ENCODE assay signal across 2 cellular contexts in genomic region chr12:79920421-79921238, GRCh38.
TF ChIP-seq lines count a peak whose summit lies in the region.

No MANE protein-coding gene starts in this region.

TF ChIP-seq in A549, 52 proteins besides CTCF, POLR2A, EP300 and RAD21:
- TF ChIP-seq HES2 (IDR thresholded peaks at IDR 0.05) (no peak), ELK1 (IDR thresholded peaks at IDR 0.05; ENCODE audit: low read depth, low read length) (no peak), MAFK (IDR thresholded peaks at IDR 0.05; ENCODE audit: partially characterized antibody) (peak; percentile 51), FOSL2 (IDR thresholded peaks at IDR 0.05) (no peak), FOSL2 (CRISPR knock-in tag; IDR thresholded peaks at IDR 0.05) (no peak)

TF ChIP-seq in GM12878, 131 proteins besides CTCF, POLR2A, EP300 and RAD21 (continued from another document):
- no peak for TF ChIP-seq ZNF274 (IDR thresholded peaks at IDR 0.05; ENCODE audit: insufficient read depth, insufficient read length)
- peak in 1 of 2 experiments; percentile 60; a peak in 2 of 4 replicates for TF ChIP-seq BHLHE40 (IDR thresholded peaks at IDR 0.05; ENCODE audit: borderline replicate concordance in 1 of 2, low read depth in 2 of 2, low read length in 1 of 2)
- no peak for TF ChIP-seq ZBTB4 (CRISPR knock-in tag; IDR thresholded peaks at IDR 0.05)
- TF ChIP-seq KDM1A (IDR thresholded peaks at IDR 0.05; ENCODE audit: borderline replicate concordance): no peak
- TF ChIP-seq SMAD1 (IDR thresholded peaks at IDR 0.05; ENCODE audit: low read depth, partially characterized antibody): no peak
- TF ChIP-seq MTA2 (IDR thresholded peaks at IDR 0.05; ENCODE audit: low read depth): peak; percentile 56; the same call in 1 of the 2 replicates
